Comparison of ENCODE assay signal across 1 cellular context in the genomic region with DNA sequence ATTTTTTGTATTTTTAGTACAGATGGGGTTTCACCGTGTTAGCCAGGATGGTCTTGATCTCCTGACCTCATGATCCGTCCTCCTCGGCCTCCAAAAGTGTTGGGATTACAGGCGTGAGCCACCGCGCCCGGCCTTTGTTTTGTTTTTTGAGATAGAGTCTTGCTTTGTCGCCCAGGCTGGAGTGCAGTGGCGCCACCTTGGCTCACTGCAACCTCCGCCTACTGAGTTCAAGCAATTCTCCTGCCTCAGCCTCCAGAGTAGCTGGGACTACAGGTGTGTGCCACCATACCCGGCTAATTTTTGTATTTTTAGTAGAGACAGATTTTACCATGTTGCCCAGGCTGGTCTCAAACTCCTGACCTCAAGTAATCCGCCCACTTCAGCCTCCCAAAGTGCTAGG. TPM values are rescaled to one million over a fixed set of nuclear protein-coding genes. Genes with fewer than 3 reads are reported as not detected.
"Had no signal": no experiment of that assay in that cellular context is flagged by ENCODE, and none has a peak within 500 bp of the region (broad histone marks: within the 10 kb centered on the region; RNA-seq: fewer than 3 reads in every experiment).

No MANE protein-coding gene starts in this region.

RNA-seq across cellular contexts. Expression of a gene that starts 14.8 kb away (rescaled TPM):
- total RNA-seq: ascending aorta had no signal
